1 cellular context compared by ENCODE assay signal in genomic region chr10:86954681-86955500, GRCh38.
TF ChIP-seq lines count a peak whose summit lies in the region.

No MANE protein-coding gene starts in this region.

TF ChIP-seq in HEK293, 187 proteins besides CTCF, POLR2A, EP300 and RAD21 (continued from another document):
- TF ChIP-seq ZNF132 (tag by site-specific recombination; IDR thresholded peaks at IDR 0.05; ENCODE audit: borderline replicate concordance) (no peak), ZNF561 (tag by site-specific recombination; IDR thresholded peaks at IDR 0.05; ENCODE audit: borderline replicate concordance) (no peak), ZNF426 (tag by site-specific recombination; IDR thresholded peaks at IDR 0.05) (no peak), ZBTB48 (tag by site-specific recombination; IDR thresholded peaks at IDR 0.05) (no peak)
